In the genomic region with DNA sequence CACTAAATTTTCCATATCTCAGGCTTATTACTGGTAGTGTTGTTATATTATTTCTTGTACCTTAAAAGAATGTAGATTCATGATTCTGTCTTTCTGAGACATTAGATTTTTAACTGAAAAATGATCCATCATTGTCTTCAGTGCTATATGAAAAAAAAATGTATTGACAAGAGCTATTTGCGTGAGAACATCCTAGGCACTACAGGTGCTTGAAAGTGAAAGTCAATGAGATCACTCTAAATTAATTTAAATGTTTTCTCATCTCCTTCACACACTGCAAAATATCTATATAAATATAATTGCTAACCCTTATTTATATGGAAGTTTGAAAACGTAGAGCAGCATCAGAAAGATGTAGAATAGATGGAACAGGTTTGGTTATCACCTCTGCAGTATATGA, we compare ENCODE assay signal across 28 cellular contexts.
"Had no signal": no experiment of that assay in that cellular context is flagged by ENCODE, and none has a peak within 500 bp of the region (broad histone marks: within the 10 kb centered on the region; RNA-seq: fewer than 3 reads in every experiment).

No MANE protein-coding gene starts in this region.

- H3K9me3 ChIP-seq: ascending aorta, colonic mucosa, esophagus squamous epithelium had no signal

- H3K27ac ChIP-seq: ascending aorta, breast epithelium, cardiac muscle cell, colonic mucosa, epithelial cell of prostate, esophagus squamous epithelium, WERI-Rb-1 had no signal

- H3K4me1 ChIP-seq: ascending aorta, breast epithelium, colonic mucosa, esophagus squamous epithelium had no signal

- DNase-seq: activated CD4-positive, alpha-beta memory T cell treated with anti-CD3 and anti-CD28 coated beads for 36 hours; activated CD4-positive, alpha-beta T cell treated with anti-CD3 and anti-CD28 coated beads for 36 hours; activated CD4-positive, alpha-beta T cell treated with anti-CD3 and anti-CD28 coated beads, Interleukin-2, amount 10 ng/mL, durations not matched to agents 24 days and 14 days; activated CD4-positive, CD25-positive, alpha-beta regulatory T cell; activated CD4-positive, CD25-positive, alpha-beta regulatory T cell treated with anti-CD3 and anti-CD28 coated beads, Interleukin-2, amount 50 U/mL, for 72 hours; activated CD8-positive, alpha-beta memory T cell treated with anti-CD3 and anti-CD28 coated beads, Interleukin-2, amount 10 ng/mL, durations not matched to agents 7 days and 5 days; activated CD8-positive, alpha-beta memory T cell treated with anti-CD3 and anti-CD28 coated beads, Interleukin-2, amount 50 U/mL, for 4 hours; activated CD8-positive, alpha-beta T cell treated with anti-CD3 and anti-CD28 coated beads, Interleukin-2, amount 10 ng/mL, durations not matched to agents 7 days and 5 days; activated effector memory CD4-positive, alpha-beta T cell treated with anti-CD3 and anti-CD28 coated beads, Interleukin-2, amount 50 U/mL, for 16 hours; activated naive CD4-positive, alpha-beta T cell treated with anti-CD3 and anti-CD28 coated beads for 36 hours; activated naive CD8-positive, alpha-beta T cell treated with anti-CD3 and anti-CD28 coated beads, Interleukin-2, amount 10 ng/mL, durations not matched to agents 7 days and 5 days; activated T-cell treated with anti-CD3 and anti-CD28 coated beads, Interleukin-2, amount 50 U/mL, for 1 hour; activated T-cell treated with anti-CD3 and anti-CD28 coated beads, Interleukin-2, amount 50 U/mL, for 48 hours; central memory CD4-positive, alpha-beta T cell; cerebellar nuclear complex; colonic mucosa; effector CD8-positive, alpha-beta T cell; esophagus squamous epithelium; foreskin melanocyte; head of caudate nucleus; hypothalamus; T1000; WERI-Rb-1 had no signal

- ATAC-seq: activated CD4-positive, alpha-beta T cell treated with anti-CD3 and anti-CD28 coated beads for 36 hours; activated CD8-positive, alpha-beta memory T cell treated with anti-CD3 and anti-CD28 coated beads, Interleukin-2, amount 10 ng/mL, durations not matched to agents 7 days and 5 days; activated CD8-positive, alpha-beta T cell treated with anti-CD3 and anti-CD28 coated beads, Interleukin-2, amount 10 ng/mL, durations not matched to agents 7 days and 5 days had no signal

- H3K4me3 ChIP-seq: ascending aorta, breast epithelium, cardiac muscle cell, colonic mucosa, esophagus squamous epithelium had no signal

- FAIRE-seq: endothelial cell of umbilical vein had no signal
